Comparison of ENCODE assay signal across 8 cellular contexts in genomic region chr15:52529940-52530339, GRCh38. TPM values are rescaled to one million over a fixed set of nuclear protein-coding genes. Genes with fewer than 3 reads are reported as not detected.
DNase-seq lines count a peak whose midpoint lies in the region; ATAC-seq lines count a peak whose summit lies in the region.

No MANE protein-coding gene starts in this region.

- DNase-seq in activated CD4-positive, alpha-beta T cell treated with anti-CD3 and anti-CD28 coated beads, Interleukin-2, amount 10 ng/mL, durations not matched to agents 7 days and 5 days, result no peak
- no peak for DNase-seq in activated CD4-positive, alpha-beta T cell treated with anti-CD3 and anti-CD28 coated beads for 48 hours
- DNase-seq in activated naive CD8-positive, alpha-beta T cell treated with anti-CD3 and anti-CD28 coated beads, Interleukin-2, amount 10 ng/mL, durations not matched to agents 7 days and 5 days, result no peak
- DNase-seq in immature natural killer cell (no peak), substantia nigra (lab: John Stamatoyannopoulos, UW) (no peak), SKM-1 treated with dmso at 0.1 percent for 144 hours (lab: John Stamatoyannopoulos, UW; ENCODE audit: unreplicated experiment) (no peak), nucleus accumbens (lab: John Stamatoyannopoulos, UW) (no peak)

- peak overlapping the region; percentile 87 for H3K27ac ChIP-seq in substantia nigra (ENCODE audit: low read depth, low read length, poor library complexity, severe bottlenecking)

- CTCF ChIA-PET in activated CD4-positive, alpha-beta T cell treated with anti-CD3 and anti-CD28 coated beads, Interleukin-2, amount 10 ng/mL, durations not matched to agents 7 days and 5 days (lab: Charles Lee), result no interaction called here

- H3K27ac Mint-ChIP-seq in activated CD4-positive, alpha-beta T cell treated with anti-CD3 and anti-CD28 coated beads, Interleukin-2, amount 10 ng/mL, durations not matched to agents 7 days and 5 days, result peak overlapping the region; percentile 79
- peak overlapping the region; percentile 59 for H3K27ac Mint-ChIP-seq in activated naive CD8-positive, alpha-beta T cell treated with anti-CD3 and anti-CD28 coated beads, Interleukin-2, amount 10 ng/mL, durations not matched to agents 7 days and 5 days
- H3K27ac Mint-ChIP-seq in immature natural killer cell, result peak overlapping the region; percentile 68 to 89 (median 80)

- no peaks in the 10 kb centered on the region for H3K9me3 Mint-ChIP-seq in activated CD4-positive, alpha-beta T cell treated with anti-CD3 and anti-CD28 coated beads, Interleukin-2, amount 10 ng/mL, durations not matched to agents 7 days and 5 days
- H3K9me3 Mint-ChIP-seq in activated naive CD8-positive, alpha-beta T cell treated with anti-CD3 and anti-CD28 coated beads, Interleukin-2, amount 10 ng/mL, durations not matched to agents 7 days and 5 days, result no peaks in the 10 kb centered on the region
- H3K9me3 Mint-ChIP-seq in immature natural killer cell, result no peaks in the 10 kb centered on the region

- H3K36me3 Mint-ChIP-seq in activated CD4-positive, alpha-beta T cell treated with anti-CD3 and anti-CD28 coated beads, Interleukin-2, amount 10 ng/mL, durations not matched to agents 7 days and 5 days (ENCODE audit: low read depth), result peaks cover 2% of the 10 kb centered on the region
- peaks cover 6% of the 10 kb centered on the region for H3K36me3 Mint-ChIP-seq in activated naive CD8-positive, alpha-beta T cell treated with anti-CD3 and anti-CD28 coated beads, Interleukin-2, amount 10 ng/mL, durations not matched to agents 7 days and 5 days
- H3K36me3 Mint-ChIP-seq in immature natural killer cell, result peaks cover 0 to 3% (median 0%) of the 10 kb centered on the region in 3 donors

- POLR2A ChIA-PET in activated CD4-positive, alpha-beta T cell treated with anti-CD3 and anti-CD28 coated beads, Interleukin-2, amount 10 ng/mL, durations not matched to agents 7 days and 5 days (lab: Charles Lee), result no interaction called here
- POLR2A ChIA-PET in activated naive CD8-positive, alpha-beta T cell treated with anti-CD3 and anti-CD28 coated beads, Interleukin-2, amount 10 ng/mL, durations not matched to agents 7 days and 5 days (lab: Charles Lee), result no interaction called here

- no peak for ATAC-seq in activated naive CD8-positive, alpha-beta T cell treated with anti-CD3 and anti-CD28 coated beads, Interleukin-2, amount 10 ng/mL, durations not matched to agents 7 days and 5 days (ENCODE audit: low read depth)
- ATAC-seq in HG03378 (IDR thresholded peaks at IDR 0.05; ENCODE audit: unreplicated experiment), result no peak

- H3K4me3 Mint-ChIP-seq in activated CD4-positive, alpha-beta T cell treated with anti-CD3 and anti-CD28 coated beads, Interleukin-2, amount 10 ng/mL, durations not matched to agents 7 days and 5 days, result peak overlapping the region; percentile 65
- peak overlapping the region; percentile 77 for H3K4me3 Mint-ChIP-seq in activated naive CD8-positive, alpha-beta T cell treated with anti-CD3 and anti-CD28 coated beads, Interleukin-2, amount 10 ng/mL, durations not matched to agents 7 days and 5 days
- H3K4me3 Mint-ChIP-seq in immature natural killer cell, result peak overlapping the region; percentile 69 to 83 (median 81)

- peaks cover 11% of the 10 kb centered on the region for H3K27me3 Mint-ChIP-seq in activated CD4-positive, alpha-beta T cell treated with anti-CD3 and anti-CD28 coated beads, Interleukin-2, amount 10 ng/mL, durations not matched to agents 7 days and 5 days
- peaks cover 11% of the 10 kb centered on the region for H3K27me3 Mint-ChIP-seq in activated naive CD8-positive, alpha-beta T cell treated with anti-CD3 and anti-CD28 coated beads, Interleukin-2, amount 10 ng/mL, durations not matched to agents 7 days and 5 days
- peaks cover 2 to 10% (median 5%) of the 10 kb centered on the region in 3 donors for H3K27me3 Mint-ChIP-seq in immature natural killer cell (ENCODE audit: low read depth in 3 of 3)

- H3K4me1 Mint-ChIP-seq in activated CD4-positive, alpha-beta T cell treated with anti-CD3 and anti-CD28 coated beads, Interleukin-2, amount 10 ng/mL, durations not matched to agents 7 days and 5 days, result peaks cover 26% of the 10 kb centered on the region
- peaks cover 31% of the 10 kb centered on the region for H3K4me1 Mint-ChIP-seq in activated naive CD8-positive, alpha-beta T cell treated with anti-CD3 and anti-CD28 coated beads, Interleukin-2, amount 10 ng/mL, durations not matched to agents 7 days and 5 days
- H3K4me1 Mint-ChIP-seq in immature natural killer cell, result peaks cover 30 to 35% of the 10 kb centered on the region in 2 donors

RNA-seq across cellular contexts. Expression of gene MYO5A, which starts 1.3 kb away (rescaled TPM):
- 10 to 100 TPM; 34.0 to 34.5 TPM for total RNA-seq in activated CD4-positive, alpha-beta T cell treated with anti-CD3 and anti-CD28 coated beads, Interleukin-2, amount 10 ng/mL, durations not matched to agents 7 days and 5 days
- 10 to 100 TPM; 28.5 to 36.3 TPM for total RNA-seq in activated naive CD8-positive, alpha-beta T cell treated with anti-CD3 and anti-CD28 coated beads, Interleukin-2, amount 10 ng/mL, durations not matched to agents 7 days and 5 days
- 10 to 100 TPM in 1 of 3 donors, 1 to 10 TPM in 2; 2.0 to 10.9 (median 5.9) TPM for polyA plus RNA-seq in immature natural killer cell

RNA-seq across cellular contexts. Expression of gene ARPP19, which starts 38.9 kb away (rescaled TPM):
- total RNA-seq in activated CD4-positive, alpha-beta T cell treated with anti-CD3 and anti-CD28 coated beads, Interleukin-2, amount 10 ng/mL, durations not matched to agents 7 days and 5 days, result 100 to 1,000 TPM; 178 to 193 TPM
- 100 to 1,000 TPM; 155 to 172 TPM for total RNA-seq in activated naive CD8-positive, alpha-beta T cell treated with anti-CD3 and anti-CD28 coated beads, Interleukin-2, amount 10 ng/mL, durations not matched to agents 7 days and 5 days
- 10 to 100 TPM; 62.9 to 88.5 (median 71.2) TPM for polyA plus RNA-seq in immature natural killer cell
